In the genomic region with DNA sequence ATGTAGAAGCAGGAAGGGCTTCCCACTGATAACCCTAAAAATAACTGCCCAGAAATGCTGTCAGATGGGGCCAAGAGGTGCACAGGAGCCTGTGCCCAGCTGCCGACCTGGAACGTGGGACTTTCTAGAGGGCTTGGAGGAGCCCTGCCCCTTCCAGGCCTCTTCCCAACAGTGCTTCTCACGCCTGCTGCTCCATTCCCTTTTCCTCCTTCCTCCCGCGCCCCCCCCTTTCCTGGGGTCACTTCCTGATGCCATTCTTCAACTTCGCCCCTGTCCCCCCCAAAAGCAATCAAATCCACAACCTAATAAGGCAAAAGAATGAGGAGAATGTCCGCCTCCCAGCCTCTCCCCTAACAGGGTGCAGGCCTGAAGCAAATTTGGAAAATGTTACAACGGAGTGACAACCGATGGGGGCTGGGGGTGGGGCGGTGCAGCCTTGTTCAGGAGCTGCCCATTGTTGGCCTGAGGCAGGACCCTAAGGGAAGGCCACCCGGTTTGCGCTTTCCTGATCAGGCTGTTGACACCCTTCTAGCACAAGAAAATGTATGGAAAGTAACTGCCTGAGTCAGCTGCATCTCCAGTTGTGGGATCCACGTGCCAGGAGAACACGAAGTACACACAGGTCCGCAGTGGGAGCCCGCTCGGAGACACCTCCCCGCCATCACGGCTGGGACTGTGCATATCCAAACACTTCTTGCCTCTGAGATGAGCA, we compare ENCODE assay signal across 9 cellular contexts. TPM values are rescaled to one million over a fixed set of nuclear protein-coding genes. Genes with fewer than 3 reads are reported as not detected.
DNase-seq lines count a peak whose midpoint lies in the region; ATAC-seq and TF ChIP-seq lines count a peak whose summit lies in the region.
"Had no signal": no experiment of that assay in that cellular context is flagged by ENCODE, and none has a peak within 500 bp of the region (broad histone marks: within the 10 kb centered on the region; RNA-seq: fewer than 3 reads in every experiment).

No MANE protein-coding gene starts in this region.

- intact Hi-C loops in activated CD4-positive, alpha-beta T cell treated with anti-CD3 and anti-CD28 coated beads, Interleukin-2, amount 10 ng/mL, durations not matched to agents 24 days and 14 days (cut with micrococcal nuclease): no loop called here
- intact Hi-C loops in dendritic cell treated with granulocyte-macrophage colony-stimulating factor and Interleukin-4, amounts not matched to agents 40 ng/mL and 50 ng/mL, for 4 days (cut with micrococcal nuclease): no loop called here
- intact Hi-C loops in upper lobe of right lung (cut with DNase I): no loop called here

- H3K14ac ChIP-seq in mesenchymal stem cell (ENCODE audit: low read length in 2 of 2): peak overlapping the region in 1 of 2 experiments; percentile 73

- H3K4ac ChIP-seq in mesenchymal stem cell (ENCODE audit: low read depth in 1 of 2, low read length in 2 of 2): peak overlapping the region; percentile 89 to 92

- H3K23ac ChIP-seq in mesenchymal stem cell (ENCODE audit: low read length in 2 of 2): peak overlapping the region in 1 of 2 experiments; percentile 48

- peak overlapping the region; percentile 86 to 91 for H2BK12ac ChIP-seq in mesenchymal stem cell (ENCODE audit: low read length in 2 of 2)

- H3K9me3 ChIP-seq in mesenchymal stem cell (ENCODE audit: control insufficient read depth, low read length): no peaks in the 10 kb centered on the region
- H3K9me3 ChIP-seq in upper lobe of right lung: no peaks in the 10 kb centered on the region

- H2BK5ac ChIP-seq in mesenchymal stem cell (ENCODE audit: low read depth, low read length, poor library complexity, severe bottlenecking): peak overlapping the region; percentile 71

- H3K4me3 Mint-ChIP-seq in activated CD4-positive, alpha-beta T cell treated with anti-CD3 and anti-CD28 coated beads, Interleukin-2, amount 10 ng/mL, durations not matched to agents 24 days and 14 days: peak overlapping the region; percentile 26
- H3K4me3 Mint-ChIP-seq in dendritic cell treated with granulocyte-macrophage colony-stimulating factor and Interleukin-4, amounts not matched to agents 40 ng/mL and 50 ng/mL, for 4 days: no peak overlapping the region
- H3K4me3 Mint-ChIP-seq in T-helper 2 cell treated with Interferon-gamma antibody and Interleukin-4, amounts not matched to agents 5 μg/mL and 100 μg/mL, for 36 hours: no peak overlapping the region

- H3K27me3 Mint-ChIP-seq in activated CD4-positive, alpha-beta T cell treated with anti-CD3 and anti-CD28 coated beads, Interleukin-2, amount 10 ng/mL, durations not matched to agents 24 days and 14 days: no peaks in the 10 kb centered on the region
- H3K27me3 Mint-ChIP-seq in dendritic cell treated with granulocyte-macrophage colony-stimulating factor and Interleukin-4, amounts not matched to agents 40 ng/mL and 50 ng/mL, for 4 days: no peaks in the 10 kb centered on the region
- H3K27me3 Mint-ChIP-seq in T-helper 2 cell treated with Interferon-gamma antibody and Interleukin-4, amounts not matched to agents 5 μg/mL and 100 μg/mL, for 36 hours (ENCODE audit: low read depth): no peaks in the 10 kb centered on the region

- WGBS in mesenchymal stem cell: 20% methylated on average over 17 of the region's 19 CpGs

- peak overlapping the region; percentile 83 to 92 for H3K18ac ChIP-seq in mesenchymal stem cell (ENCODE audit: low read depth in 1 of 2, low read length in 2 of 2)

- H3K36me3 Mint-ChIP-seq in activated CD4-positive, alpha-beta T cell treated with anti-CD3 and anti-CD28 coated beads, Interleukin-2, amount 10 ng/mL, durations not matched to agents 24 days and 14 days (ENCODE audit: low read depth): peaks cover 28% of the 10 kb centered on the region
- H3K36me3 Mint-ChIP-seq in dendritic cell treated with granulocyte-macrophage colony-stimulating factor and Interleukin-4, amounts not matched to agents 40 ng/mL and 50 ng/mL, for 4 days (ENCODE audit: low read depth): peaks cover 39% of the 10 kb centered on the region
- peaks cover 29% of the 10 kb centered on the region for H3K36me3 Mint-ChIP-seq in T-helper 2 cell treated with Interferon-gamma antibody and Interleukin-4, amounts not matched to agents 5 μg/mL and 100 μg/mL, for 36 hours (ENCODE audit: low read depth)

- no peak for TF ChIP-seq CTCF in upper lobe of right lung (IDR thresholded peaks at IDR 0.05)

- H3K9ac ChIP-seq in mesenchymal stem cell (ENCODE audit: low read length): peak overlapping the region; percentile 76

- no peak overlapping the region for H3K4me2 ChIP-seq in mesenchymal stem cell (ENCODE audit: low read length, poor library complexity, severe bottlenecking)

- no peak for DNase-seq in activated CD4-positive, alpha-beta T cell treated with anti-CD3 and anti-CD28 coated beads, Interleukin-2, amount 10 ng/mL, durations not matched to agents 24 days and 14 days
- no peak for DNase-seq in activated CD4-positive, alpha-beta T cell treated with anti-CD3 and anti-CD28 coated beads, Interleukin-2, amount 50 U/mL, for 1 hour
- DNase-seq in mesenchymal stem cell (peak; percentile 71), upper lobe of right lung (peak; percentile 77), NCI-H524 treated with DMSO at 0.1 percent for 48 hours (lab: John Stamatoyannopoulos, UW) (no peak)
- no peak for DNase-seq in T-helper 2 cell treated with Interferon-gamma antibody and Interleukin-4, amounts not matched to agents 5 μg/mL and 100 μg/mL, for 36 hours (ENCODE audit: low spot score)
- DNase-seq: NCI-H2107 had no signal

- H3K27ac ChIP-seq in mesenchymal stem cell (ENCODE audit: low read length, poor library complexity, severe bottlenecking) (peak overlapping the region; percentile 97), upper lobe of right lung (peak overlapping the region; percentile 90)

- ATAC-seq in upper lobe of right lung: peak; percentile 72
- no peak for ATAC-seq in GM21529 (IDR thresholded peaks at IDR 0.05; ENCODE audit: unreplicated experiment)

- H3K4me1 ChIP-seq in mesenchymal stem cell (ENCODE audit: control insufficient read depth, insufficient read depth, low read depth, low read length) (peaks cover 65% of the 10 kb centered on the region), upper lobe of right lung (peaks cover 100% of the 10 kb centered on the region)

- peak overlapping the region; percentile 98 for H4K91ac ChIP-seq in mesenchymal stem cell (ENCODE audit: low read length)

- peaks cover 67% of the 10 kb centered on the region for H3K4me1 Mint-ChIP-seq in activated CD4-positive, alpha-beta T cell treated with anti-CD3 and anti-CD28 coated beads, Interleukin-2, amount 10 ng/mL, durations not matched to agents 24 days and 14 days
- peaks cover 97% of the 10 kb centered on the region for H3K4me1 Mint-ChIP-seq in dendritic cell treated with granulocyte-macrophage colony-stimulating factor and Interleukin-4, amounts not matched to agents 40 ng/mL and 50 ng/mL, for 4 days (ENCODE audit: low read depth)
- peaks cover 57% of the 10 kb centered on the region for H3K4me1 Mint-ChIP-seq in T-helper 2 cell treated with Interferon-gamma antibody and Interleukin-4, amounts not matched to agents 5 μg/mL and 100 μg/mL, for 36 hours (ENCODE audit: low read depth)

- peak overlapping the region; percentile 90 for H2BK120ac ChIP-seq in mesenchymal stem cell (ENCODE audit: low read depth, low read length)

- H2BK15ac ChIP-seq in mesenchymal stem cell (ENCODE audit: low read depth, poor library complexity, severe bottlenecking): peak overlapping the region; percentile 93

- peak overlapping the region; percentile 16 for H3K27ac Mint-ChIP-seq in activated CD4-positive, alpha-beta T cell treated with anti-CD3 and anti-CD28 coated beads, Interleukin-2, amount 10 ng/mL, durations not matched to agents 24 days and 14 days
- peak overlapping the region; percentile 84 for H3K27ac Mint-ChIP-seq in dendritic cell treated with granulocyte-macrophage colony-stimulating factor and Interleukin-4, amounts not matched to agents 40 ng/mL and 50 ng/mL, for 4 days
- no peak overlapping the region for H3K27ac Mint-ChIP-seq in T-helper 2 cell treated with Interferon-gamma antibody and Interleukin-4, amounts not matched to agents 5 μg/mL and 100 μg/mL, for 36 hours

- peak overlapping the region; percentile 92 for H2AK5ac ChIP-seq in mesenchymal stem cell (ENCODE audit: low read length, severe bottlenecking)

- H3K27me3 ChIP-seq in mesenchymal stem cell (ENCODE audit: control insufficient read depth in 1 of 2, insufficient read depth in 1 of 2, low read length in 2 of 2) (no peaks in the 10 kb centered on the region), upper lobe of right lung (no peaks in the 10 kb centered on the region)

- H3K4me3 ChIP-seq in mesenchymal stem cell (ENCODE audit: insufficient read depth in 1 of 2, low read depth in 1 of 2, low read length in 2 of 2) (peak overlapping the region in 1 of 2 experiments; percentile 26), upper lobe of right lung (no peak overlapping the region)

- no peaks in the 10 kb centered on the region for H3K9me3 Mint-ChIP-seq in activated CD4-positive, alpha-beta T cell treated with anti-CD3 and anti-CD28 coated beads, Interleukin-2, amount 10 ng/mL, durations not matched to agents 24 days and 14 days
- no peaks in the 10 kb centered on the region for H3K9me3 Mint-ChIP-seq in dendritic cell treated with granulocyte-macrophage colony-stimulating factor and Interleukin-4, amounts not matched to agents 40 ng/mL and 50 ng/mL, for 4 days
- no peaks in the 10 kb centered on the region for H3K9me3 Mint-ChIP-seq in T-helper 2 cell treated with Interferon-gamma antibody and Interleukin-4, amounts not matched to agents 5 μg/mL and 100 μg/mL, for 36 hours

- H2AFZ ChIP-seq in mesenchymal stem cell (ENCODE audit: low read depth, low read length): no peak overlapping the region

- H3K36me3 ChIP-seq in mesenchymal stem cell (ENCODE audit: control insufficient read depth in 1 of 2, insufficient read depth in 2 of 2, low read depth in 1 of 2, low read length in 2 of 2) (peaks cover 5 to 42% of the 10 kb centered on the region in 2 experiments), upper lobe of right lung (peaks cover 2% of the 10 kb centered on the region)

- peak overlapping the region; percentile 90 for H4K8ac ChIP-seq in mesenchymal stem cell (ENCODE audit: low read length)

- H3K79me1 ChIP-seq in mesenchymal stem cell (replicated peaks; ENCODE audit: low read length, poor library complexity, severe bottlenecking): no peaks in the 10 kb centered on the region

RNA-seq across cellular contexts. Expression of gene ACTN4, which starts 18.7 kb away (rescaled TPM):
- total RNA-seq in activated CD4-positive, alpha-beta T cell treated with anti-CD3 and anti-CD28 coated beads, Interleukin-2, amount 10 ng/mL, durations not matched to agents 24 days and 14 days: 243 and 257 TPM in 2 replicates
- 259 TPM for polyA plus RNA-seq in mesenchymal stem cell (2013, experiment 1 of 2)
- polyA plus RNA-seq in mesenchymal stem cell (2013, experiment 2 of 2): 250 TPM
- total RNA-seq in upper lobe of right lung: 565 TPM

RNA-seq across cellular contexts. Expression of gene EIF3K, which starts 47.1 kb away (rescaled TPM):
- total RNA-seq in activated CD4-positive, alpha-beta T cell treated with anti-CD3 and anti-CD28 coated beads, Interleukin-2, amount 10 ng/mL, durations not matched to agents 24 days and 14 days: 321 and 322 TPM in 2 replicates
- polyA plus RNA-seq in mesenchymal stem cell (2013, experiment 1 of 2): 221 TPM
- 218 TPM for polyA plus RNA-seq in mesenchymal stem cell (2013, experiment 2 of 2)
- total RNA-seq in upper lobe of right lung: 215 TPM

RNA-seq across cellular contexts. Expression of gene MAP4K1, which starts 48.4 kb away (rescaled TPM):
- total RNA-seq in activated CD4-positive, alpha-beta T cell treated with anti-CD3 and anti-CD28 coated beads, Interleukin-2, amount 10 ng/mL, durations not matched to agents 24 days and 14 days: 156 and 172 TPM in 2 replicates
- polyA plus RNA-seq in mesenchymal stem cell (2013, experiment 1 of 2): 0.14 TPM
- polyA plus RNA-seq in mesenchymal stem cell (2013, experiment 2 of 2): 0.08 TPM
- total RNA-seq in upper lobe of right lung: 12.1 TPM

Comparison
In these comparisons a context has a peak if more than half of its experiments do, and no peak if none do; other contexts are left out.
1. DNase-seq: peak in mesenchymal stem cell (single experiment) and upper lobe of right lung (single experiment); none in activated CD4-positive, alpha-beta T cell treated with anti-CD3 and anti-CD28 coated beads, Interleukin-2, amount 10 ng/mL, durations not matched to agents 24 days and 14 days (single experiment), activated CD4-positive, alpha-beta T cell treated with anti-CD3 and anti-CD28 coated beads, Interleukin-2, amount 50 U/mL, for 1 hour (single experiment), NCI-H524 treated with DMSO at 0.1 percent for 48 hours (single experiment) and T-helper 2 cell treated with Interferon-gamma antibody and Interleukin-4, amounts not matched to agents 5 μg/mL and 100 μg/mL, for 36 hours (single experiment).
2. RNA of gene MAP4K1, which starts 48.4 kb away (total RNA-seq): 156 to 172 TPM in activated CD4-positive, alpha-beta T cell treated with anti-CD3 and anti-CD28 coated beads, Interleukin-2, amount 10 ng/mL, durations not matched to agents 24 days and 14 days; 12.1 TPM in upper lobe of right lung (single experiment); every median in the first group is over 10 times any median in the second.